Comparison of ENCODE assay signal across 27 cellular contexts in genomic region chr1:62794047-62794446, GRCh38. TPM values are rescaled to one million over a fixed set of nuclear protein-coding genes. Genes with fewer than 3 reads are reported as not detected.
A peak's percentile ranks its signal among the peaks of the same experiment; 100 is the strongest.
DNase-seq lines count a peak whose midpoint lies in the region; ATAC-seq and TF ChIP-seq lines count a peak whose summit lies in the region.
"Had no signal": no experiment of that assay in that cellular context is flagged by ENCODE, and none has a peak within 500 bp of the region (broad histone marks: within the 10 kb centered on the region; RNA-seq: fewer than 3 reads in every experiment).

No MANE protein-coding gene starts in this region.

- peak overlapping the region in 8 of 11 experiments; percentile 0 to 85 (median 20); a peak in 11 of 22 replicates for H3K4me2 ChIP-seq in BLaER1 treated with 17β-estradiol and CSF1 and Interleukin-3, amounts not matched to agents 10 nM and 100 nM
- H3K4me2 ChIP-seq: neural progenitor cell had no signal

- H3K27me3 Mint-ChIP-seq in IgD-negative memory B cell = no peaks in the 10 kb centered on the region
- H3K27me3 Mint-ChIP-seq: activated naive CD8-positive, alpha-beta T cell; stimulated activated naive CD8-positive, alpha-beta T cell treated with anti-CD3 and anti-CD28 coated beads, Interleukin-15, amount 100 ng/mL, for 72 hours had no signal

- peaks cover 0 to 11% (median 8%) of the 10 kb centered on the region in 11 experiments; a peak in 4 of 22 replicates for H3K9me3 ChIP-seq in BLaER1 treated with 17β-estradiol and CSF1 and Interleukin-3, amounts not matched to agents 10 nM and 100 nM (replicated peaks in 1 of 11)
- H3K9me3 ChIP-seq: heart left ventricle, right lobe of liver, transverse colon had no signal

- H3K27me3 ChIP-seq in BLaER1 treated with 17β-estradiol and CSF1 and Interleukin-3, amounts not matched to agents 10 nM and 100 nM = no peaks in the 10 kb centered on the region
- H3K27me3 ChIP-seq in dorsolateral prefrontal cortex = no peaks in the 10 kb centered on the region
- H3K27me3 ChIP-seq: heart left ventricle, neural progenitor cell, right lobe of liver, transverse colon had no signal

- no peak for TF ChIP-seq POLR2A in erythroblast (IDR thresholded peaks at IDR 0.05; ENCODE audit: low read length)

- H3K27ac Mint-ChIP-seq in IgD-negative memory B cell = peak overlapping the region; percentile 9 to 89 (median 89)
- H3K27ac Mint-ChIP-seq: activated naive CD8-positive, alpha-beta T cell; activated T-helper 2 cell treated with anti-CD3 and anti-CD28 coated beads, Interferon-gamma antibody, Interleukin-2, Interleukin-4, amounts not matched to agents 10 μg/mL and 5 μg/mL and 100 μg/mL, durations not matched to agents 14 hours and 24 hours and 36 hours; neural progenitor cell; stimulated activated naive CD8-positive, alpha-beta T cell treated with anti-CD3 and anti-CD28 coated beads, Interleukin-15, amount 100 ng/mL, for 72 hours; WTC11 had no signal

- H3K27ac ChIP-seq in BLaER1 treated with 17β-estradiol and CSF1 and Interleukin-3, amounts not matched to agents 10 nM and 100 nM = no peak overlapping the region
- peak overlapping the region in 55 of 59 donors; percentile 1 to 100 (median 94) for H3K27ac ChIP-seq in dorsolateral prefrontal cortex
- H3K27ac ChIP-seq: epithelial cell of prostate, GM23248, heart left ventricle, neural progenitor cell, right lobe of liver, transverse colon had no signal

- peaks cover 25 to 45% (median 37%) of the 10 kb centered on the region in 10 experiments for H3K4me1 ChIP-seq in BLaER1 treated with 17β-estradiol and CSF1 and Interleukin-3, amounts not matched to agents 10 nM and 100 nM
- H3K4me1 ChIP-seq: neural progenitor cell, right lobe of liver, transverse colon had no signal

- H3K9ac ChIP-seq in BLaER1 treated with 17β-estradiol and CSF1 and Interleukin-3, amounts not matched to agents 10 nM and 100 nM = no peak overlapping the region; a peak in 1 of 22 replicates
- H3K9ac ChIP-seq: GM23248, neural progenitor cell had no signal

- no peak overlapping the region for H3K4me3 ChIP-seq in BLaER1 treated with 17β-estradiol and CSF1 and Interleukin-3, amounts not matched to agents 10 nM and 100 nM
- H3K4me3 ChIP-seq in dorsolateral prefrontal cortex = no peak overlapping the region
- H3K4me3 ChIP-seq: GM23248, heart left ventricle, neural progenitor cell, right lobe of liver, transverse colon had no signal

- peaks cover 0 to 34% (median 19%) of the 10 kb centered on the region in 11 experiments; a peak in 14 of 22 replicates for H3K36me3 ChIP-seq in BLaER1 treated with 17β-estradiol and CSF1 and Interleukin-3, amounts not matched to agents 10 nM and 100 nM
- H3K36me3 ChIP-seq: right lobe of liver, transverse colon had no signal

- peak; percentile 49 for ATAC-seq in GM21390 (IDR thresholded peaks at IDR 0.05; ENCODE audit: unreplicated experiment)
- no peak for ATAC-seq in HG03097 (IDR thresholded peaks at IDR 0.05; ENCODE audit: low FRiP score, unreplicated experiment)
- ATAC-seq: heart left ventricle; left cardiac atrium; right lobe of liver; SK-N-SH treated with all-trans-retinoic acid at 6 μM for 48 hours; stimulated activated naive CD8-positive, alpha-beta T cell treated with anti-CD3 and anti-CD28 coated beads, Interleukin-15, amount 100 ng/mL, for 72 hours; WTC11 had no signal

- H3K4me1 Mint-ChIP-seq in IgD-negative memory B cell = peaks cover 32 to 41% (median 34%) of the 10 kb centered on the region in 3 donors
- H3K4me1 Mint-ChIP-seq: neural progenitor cell; stimulated activated naive CD8-positive, alpha-beta T cell treated with anti-CD3 and anti-CD28 coated beads, Interleukin-15, amount 100 ng/mL, for 72 hours; WTC11 had no signal

- H4K20me1 ChIP-seq in BLaER1 treated with 17β-estradiol and CSF1 and Interleukin-3, amounts not matched to agents 10 nM and 100 nM = peaks cover 0 to 5% (median 0%) of the 10 kb centered on the region in 11 experiments; a peak in 1 of 22 replicates

- TF ChIP-seq CTCF in dorsolateral prefrontal cortex (IDR thresholded peaks at IDR 0.05 in 54 of 56, conservative IDR thresholded peaks at IDR 0.05 in 2 of 56; ENCODE audit: low read depth in 1 of 56, partially characterized antibody in 56 of 56) = no peak

- no peaks in the 10 kb centered on the region for H3K9me3 Mint-ChIP-seq in IgD-negative memory B cell
- H3K9me3 Mint-ChIP-seq: activated T-helper 2 cell treated with anti-CD3 and anti-CD28 coated beads, Interferon-gamma antibody, Interleukin-2, Interleukin-4, amounts not matched to agents 10 μg/mL and 5 μg/mL and 100 μg/mL, durations not matched to agents 14 hours and 24 hours and 36 hours; neural progenitor cell; stimulated activated naive CD8-positive, alpha-beta T cell treated with anti-CD3 and anti-CD28 coated beads, Interleukin-15, amount 100 ng/mL, for 72 hours; WTC11 had no signal

- intact Hi-C loops in dorsolateral prefrontal cortex (cut with DNase I) = no loop called here

- DNase-seq in dorsolateral prefrontal cortex (no peak), erythroblast (lab: John Stamatoyannopoulos, UW) (no peak), UCSD-AML1 (lab: John Stamatoyannopoulos, UW; ENCODE audit: unreplicated experiment) (no peak)
- no peak for DNase-seq in activated CD4-positive, alpha-beta T cell treated with anti-CD3 and anti-CD28 coated beads for 4 hours
- DNase-seq: activated CD4-positive, alpha-beta T cell treated with anti-CD3 and anti-CD28 coated beads, Interleukin-2, amount 50 U/mL, for 48 hours; activated CD8-positive, alpha-beta memory T cell treated with anti-CD3 and anti-CD28 coated beads, Interleukin-2, amount 50 U/mL, for 4 hours; DMS153; GM23248; heart left ventricle; left cardiac atrium; mammary epithelial cell; NCI-H1048; NCI-H187 treated with DMSO at 0.1 percent for 48 hours; NCI-H524 treated with DMSO at 0.1 percent for 48 hours; right lobe of liver; stimulated activated naive CD8-positive, alpha-beta T cell treated with anti-CD3 and anti-CD28 coated beads, Interleukin-15, amount 100 ng/mL, for 72 hours; transverse colon had no signal

- no peaks in the 10 kb centered on the region for H3K36me3 Mint-ChIP-seq in IgD-negative memory B cell
- H3K36me3 Mint-ChIP-seq: WTC11 had no signal

- H3K4me3 Mint-ChIP-seq in IgD-negative memory B cell = peak overlapping the region in 3 of 4 donors; percentile 19 to 58 (median 33)
- H3K4me3 Mint-ChIP-seq: activated naive CD8-positive, alpha-beta T cell; neural progenitor cell; stimulated activated naive CD8-positive, alpha-beta T cell treated with anti-CD3 and anti-CD28 coated beads, Interleukin-15, amount 100 ng/mL, for 72 hours; WTC11 had no signal

RNA-seq across cellular contexts. Expression of gene ATG4C, which starts 10.1 kb away (rescaled TPM):
- polyA plus RNA-seq in IgD-negative memory B cell = 29.1 TPM
- total RNA-seq in dorsolateral prefrontal cortex = 10 to 100 TPM; 16.4 to 82.3 (median 35.4) TPM

Comparison
In these comparisons a context has a peak if more than half of its experiments do, and no peak if none do; other contexts are left out.
1. H3K27ac ChIP-seq: peak in dorsolateral prefrontal cortex (55 of 59); none in BLaER1 treated with 17β-estradiol and CSF1 and Interleukin-3, amounts not matched to agents 10 nM and 100 nM (0 of 11).